Comparison of ENCODE assay signal across 16 cellular contexts in the genomic region with DNA sequence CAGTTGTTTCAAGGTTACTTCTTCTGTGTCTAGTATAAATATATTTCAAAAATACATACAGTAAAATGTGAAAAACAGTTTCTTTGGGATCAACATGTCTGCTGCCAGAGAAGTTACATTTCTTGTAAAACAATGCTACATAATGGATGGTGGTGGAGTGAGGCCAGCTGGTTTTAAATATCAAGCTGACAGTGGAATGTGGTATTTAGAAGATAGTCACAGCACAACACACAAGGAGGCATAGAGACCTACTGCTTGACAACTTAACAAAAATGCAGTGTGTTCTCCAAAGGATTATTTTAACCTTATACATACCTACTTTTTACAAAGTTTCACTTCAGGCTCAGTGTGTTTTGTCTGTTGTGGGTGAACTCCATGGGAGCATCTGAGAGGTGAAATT.
DNase-seq lines count a peak whose midpoint lies in the region; ATAC-seq and TF ChIP-seq lines count a peak whose summit lies in the region.
"Had no signal": no experiment of that assay in that cellular context is flagged by ENCODE, and none has a peak within 500 bp of the region (broad histone marks: within the 10 kb centered on the region; RNA-seq: fewer than 3 reads in every experiment).

No MANE protein-coding gene starts in this region.

- peaks cover 5% of the 10 kb centered on the region for H3K4me1 ChIP-seq in hepatocyte (ENCODE audit: insufficient read depth)
- H3K4me1 ChIP-seq: prostate gland, upper lobe of right lung had no signal

- no peak overlapping the region for H2AFZ ChIP-seq in hepatocyte

- H3K27me3 ChIP-seq in hepatocyte = no peaks in the 10 kb centered on the region
- H3K27me3 ChIP-seq: upper lobe of right lung had no signal

- ATAC-seq in activated T-cell treated with anti-CD3 and anti-CD28 coated beads, Interleukin-2, amount 50 U/mL, for 72 hours (replicated peaks in 1 of 2) = no peak
- ATAC-seq in HG02840 (IDR thresholded peaks at IDR 0.05; ENCODE audit: low FRiP score, unreplicated experiment) = no peak
- ATAC-seq: K562, upper lobe of right lung had no signal

- H3K9me2 ChIP-seq in hepatocyte (replicated peaks; ENCODE audit: insufficient read depth) = no peaks in the 10 kb centered on the region

- H4K20me1 ChIP-seq in hepatocyte (ENCODE audit: insufficient read depth, poor library complexity, severe bottlenecking) = no peaks in the 10 kb centered on the region

- DNase-seq in HFF-Myc (ENCODE audit: extremely low read depth, low read depth) = peak; percentile 2
- peak; percentile 48 for DNase-seq in astrocyte of the hippocampus (ENCODE audit: low read depth, low spot score)
- no peak for DNase-seq in hepatocyte (ENCODE audit: low spot score)
- DNase-seq in smooth muscle cell of the brain vasculature (ENCODE audit: low read depth, low spot score) = peak; percentile 18
- DNase-seq in NCI-H2227 treated with DMSO at 0.1 percent for 48 hours (lab: John Stamatoyannopoulos, UW) = no peak
- DNase-seq in activated T-cell treated with anti-CD3 and anti-CD28 coated beads, Interleukin-2, amount 50 U/mL, for 72 hours = no peak
- DNase-seq: activated CD4-positive, CD25-positive, alpha-beta regulatory T cell treated with anti-CD3 and anti-CD28 coated beads, Interleukin-2, amount 50 U/mL, for 72 hours; DND-41; kidney; NCI-H1436 treated with DMSO at 0.1 percent for 48 hours; upper lobe of right lung had no signal

- TF ChIP-seq CTCF in HFF-Myc (IDR thresholded peaks at IDR 0.05; ENCODE audit: low read depth, low read length, missing control alignments) (no peak), hepatocyte (IDR thresholded peaks at IDR 0.05; ENCODE audit: poor library complexity) (no peak)

- peaks cover 0 to under 1% of the 10 kb centered on the region in 2 donors for H3K36me3 Mint-ChIP-seq in activated T-cell treated with anti-CD3 and anti-CD28 coated beads, Interleukin-2, amount 50 U/mL, for 72 hours (ENCODE audit: insufficient read depth in 2 of 2)
- H3K36me3 Mint-ChIP-seq: activated naive CD4-positive, alpha-beta T cell treated with anti-CD3 and anti-CD28 coated beads, Interleukin-2, amount 50 U/mL, for 24 hours; CD14-positive monocyte had no signal

- no peaks in the 10 kb centered on the region for H3K36me3 ChIP-seq in hepatocyte (replicated peaks; ENCODE audit: insufficient read depth, low read depth)
- H3K36me3 ChIP-seq: prostate gland, upper lobe of right lung had no signal

- no peak overlapping the region for H3K27ac Mint-ChIP-seq in activated T-cell treated with anti-CD3 and anti-CD28 coated beads, Interleukin-2, amount 50 U/mL, for 72 hours
- H3K27ac Mint-ChIP-seq: activated naive CD4-positive, alpha-beta T cell treated with anti-CD3 and anti-CD28 coated beads, Interleukin-2, amount 50 U/mL, for 24 hours; CD14-positive monocyte had no signal

- no peaks in the 10 kb centered on the region for H3K79me2 ChIP-seq in hepatocyte

- peaks cover 0 to 3% of the 10 kb centered on the region in 2 donors for H3K9me3 Mint-ChIP-seq in activated T-cell treated with anti-CD3 and anti-CD28 coated beads, Interleukin-2, amount 50 U/mL, for 72 hours
- H3K9me3 Mint-ChIP-seq: activated naive CD4-positive, alpha-beta T cell treated with anti-CD3 and anti-CD28 coated beads, Interleukin-2, amount 50 U/mL, for 24 hours had no signal

- H3K27ac ChIP-seq in hepatocyte = peak overlapping the region; percentile 54
- H3K27ac ChIP-seq: prostate gland, upper lobe of right lung had no signal

- H3K4me3 ChIP-seq in HFF-Myc (replicated peaks; ENCODE audit: low read depth, low read length) (no peak overlapping the region), hepatocyte (no peak overlapping the region)
- H3K4me3 ChIP-seq: K562, prostate gland, upper lobe of right lung had no signal

- H3K4me1 Mint-ChIP-seq in activated T-cell treated with anti-CD3 and anti-CD28 coated beads, Interleukin-2, amount 50 U/mL, for 72 hours (ENCODE audit: low read depth) = no peaks in the 10 kb centered on the region
- H3K4me1 Mint-ChIP-seq: CD14-positive monocyte had no signal

- H3K9me3 ChIP-seq in hepatocyte (ENCODE audit: low read depth) = no peaks in the 10 kb centered on the region
- H3K9me3 ChIP-seq: prostate gland, upper lobe of right lung had no signal

- peaks cover 13% of the 10 kb centered on the region for H3K27me3 Mint-ChIP-seq in activated T-cell treated with anti-CD3 and anti-CD28 coated beads, Interleukin-2, amount 50 U/mL, for 72 hours (ENCODE audit: low read depth)

- H3K4me3 Mint-ChIP-seq in activated T-cell treated with anti-CD3 and anti-CD28 coated beads, Interleukin-2, amount 50 U/mL, for 72 hours = no peak overlapping the region
- H3K4me3 Mint-ChIP-seq: activated naive CD4-positive, alpha-beta T cell treated with anti-CD3 and anti-CD28 coated beads, Interleukin-2, amount 50 U/mL, for 24 hours; CD14-positive monocyte had no signal

- H3K4me2 ChIP-seq in hepatocyte = no peak overlapping the region

Comparison
In these comparisons a context has a peak if more than half of its experiments do, and no peak if none do; other contexts are left out.
1. DNase-seq: peak in HFF-Myc (single experiment), astrocyte of the hippocampus (single experiment) and smooth muscle cell of the brain vasculature (single experiment); none in hepatocyte (single experiment), NCI-H2227 treated with DMSO at 0.1 percent for 48 hours (single experiment) and activated T-cell treated with anti-CD3 and anti-CD28 coated beads, Interleukin-2, amount 50 U/mL, for 72 hours (0 of 2).